30 cellular contexts compared by ENCODE assay signal in genomic region chr16:52580488-52580887, GRCh38. TPM values are rescaled to one million over a fixed set of nuclear protein-coding genes. Genes with fewer than 3 reads are reported as not detected.
DNase-seq lines count a peak whose midpoint lies in the region; ATAC-seq, FAIRE-seq and TF ChIP-seq lines count a peak whose summit lies in the region.
"Had no signal": no experiment of that assay in that cellular context is flagged by ENCODE, and none has a peak within 500 bp of the region (broad histone marks: within the 10 kb centered on the region; RNA-seq: fewer than 3 reads in every experiment).

No MANE protein-coding gene starts in this region.

- CTCF ChIA-PET in HepG2 (lab: Yijun Ruan, JAX; ENCODE audit: low intra/inter-chr PET ratio, low total read pairs) (interaction anchor here (0.9 to 2.5 kb wide), 2 partner anchors 18 to 332 kb away, joined by 3 to 11 read pairs; no protein-coding TSS in a partner anchor), OCI-LY7 (lab: Charles Lee; ENCODE audit: unreplicated experiment) (no interaction called here)

- H3K9me2 ChIP-seq in OCI-LY7 (ENCODE audit: insufficient read depth, low read length), result no peaks in the 10 kb centered on the region

- ATAC-seq in HepG2, result no peak
- ATAC-seq in right lobe of liver, result no peak
- ATAC-seq in pancreas, result peak; percentile 32 to 66 (median 55)
- ATAC-seq: GM12878 had no signal

- TF ChIP-seq RAD21 in HepG2 (CRISPR knock-in tag; IDR thresholded peaks at IDR 0.05), result no peak

- FAIRE-seq in HepG2 (lab: Jason Lieb, UNC), result no peak
- FAIRE-seq in pancreas (lab: Jason Lieb, UNC), result no peak
- FAIRE-seq: A204.1, GM12878, GM12892, GM18507 had no signal

- intact Hi-C loops in HepG2 (cut with micrococcal nuclease; ENCODE audit: unreplicated experiment) (no loop called here), right lobe of liver (cut with DNase I) (no loop called here), pancreas (cut with DNase I) (no loop called here), stomach (cut with DNase I; ENCODE audit: low total_unique reads) (no loop called here), OCI-LY7 (cut with micrococcal nuclease; ENCODE audit: unreplicated experiment) (no loop called here)

- in situ Hi-C loops in HepG2 (cut with HindIII; ENCODE audit: extremely low pct_ligation_motif_present, low pct_unique_long_range_greater_than_20kb), result loop anchor here (5.0 kb wide), 1 partner anchor 282 kb away; no protein-coding TSS in a partner anchor

- H3K36me3 ChIP-seq in HepG2 (replicated peaks in 1 of 2; ENCODE audit: control insufficient read depth in 1 of 2, insufficient read depth in 2 of 2, low read length in 2 of 2) (no peaks in the 10 kb centered on the region), right lobe of liver (no peaks in the 10 kb centered on the region), pancreas (no peaks in the 10 kb centered on the region), stomach (no peaks in the 10 kb centered on the region), OCI-LY7 (ENCODE audit: insufficient read depth, low read length) (no peaks in the 10 kb centered on the region), right atrium auricular region (no peaks in the 10 kb centered on the region)
- H3K36me3 ChIP-seq: BE2C, BLaER1 had no signal

- TF ChIP-seq POLR2A in HepG2 (IDR thresholded peaks at IDR 0.05; ENCODE audit: insufficient read depth in 1 of 2, low read depth in 2 of 2, low read length in 2 of 2) (no peak), right lobe of liver (IDR thresholded peaks at IDR 0.05) (no peak), stomach (IDR thresholded peaks at IDR 0.05) (no peak)

- H3K9ac ChIP-seq in HepG2 (ENCODE audit: insufficient read depth, low read depth, low read length), result no peak overlapping the region
- H3K9ac ChIP-seq: BLaER1 had no signal

- H3K4me3 ChIP-seq in HepG2 (replicated peaks in 1 of 3; ENCODE audit: insufficient read depth in 1 of 3, low read depth in 2 of 3, low read length in 3 of 3) (no peak overlapping the region), right lobe of liver (no peak overlapping the region), pancreas (no peak overlapping the region), stomach (no peak overlapping the region), OCI-LY7 (ENCODE audit: low read depth, low read length, poor library complexity, severe bottlenecking) (no peak overlapping the region), right atrium auricular region (no peak overlapping the region)
- H3K4me3 ChIP-seq: BLaER1, GM12878 had no signal

- TF ChIP-seq CTCF in HepG2 (CRISPR knock-in tag; IDR thresholded peaks at IDR 0.05), result no peak
- no peak for TF ChIP-seq CTCF in right lobe of liver (IDR thresholded peaks at IDR 0.05)
- TF ChIP-seq CTCF in pancreas (IDR thresholded peaks at IDR 0.05), result no peak
- no peak for TF ChIP-seq CTCF in stomach (IDR thresholded peaks at IDR 0.05)
- no peak for TF ChIP-seq CTCF in OCI-LY7 (conservative IDR thresholded peaks at IDR 0.05; ENCODE audit: low read length)
- no peak for TF ChIP-seq CTCF in right atrium auricular region (IDR thresholded peaks at IDR 0.05)

- no peak for TF ChIP-seq EP300 in HepG2 (IDR thresholded peaks at IDR 0.05; ENCODE audit: low read depth in 2 of 2, low read length in 2 of 2)
- TF ChIP-seq EP300 in HepG2 (CRISPR knock-in tag; IDR thresholded peaks at IDR 0.05; ENCODE audit: borderline replicate concordance), result no peak
- TF ChIP-seq EP300 in stomach (IDR thresholded peaks at IDR 0.05), result no peak

- POLR2A ChIA-PET in HepG2 (lab: Yijun Ruan, JAX) (no interaction called here), OCI-LY7 (lab: Charles Lee) (no interaction called here)

- H3K9me3 ChIP-seq in HepG2 (ENCODE audit: low read length) (no peaks in the 10 kb centered on the region), right lobe of liver (no peaks in the 10 kb centered on the region), pancreas (no peaks in the 10 kb centered on the region), stomach (no peaks in the 10 kb centered on the region), OCI-LY7 (ENCODE audit: low read length) (no peaks in the 10 kb centered on the region), right atrium auricular region (no peaks in the 10 kb centered on the region)
- H3K9me3 ChIP-seq: BE2C, BLaER1 had no signal

- H2AFZ ChIP-seq in HepG2 (ENCODE audit: low read length), result no peak overlapping the region
- H2AFZ ChIP-seq in OCI-LY7 (ENCODE audit: low read length), result no peak overlapping the region

- H3K4me2 ChIP-seq in HepG2 (ENCODE audit: low read depth, low read length), result no peak overlapping the region
- H3K4me2 ChIP-seq in OCI-LY7 (ENCODE audit: low read length), result no peak overlapping the region
- H3K4me2 ChIP-seq: BLaER1 had no signal

- no peak for DNase-seq in HepG2 (ENCODE audit: low spot score)
- no peak for DNase-seq in right lobe of liver
- no peak for DNase-seq in pancreas
- DNase-seq in stomach, result no peak
- no peak for DNase-seq in OCI-LY7 (ENCODE audit: low spot score)
- DNase-seq in right atrium auricular region (ENCODE audit: low spot score), result no peak
- DNase-seq: 8988T; ACHN; BE2C; C1 segment of cervical spinal cord; CD4-positive, alpha-beta memory T cell; CD4-positive, CD25-positive, alpha-beta regulatory T cell; CD8-positive, alpha-beta memory T cell; COR-L47; DMS 273 treated with DMSO at 0.1 percent for 48 hours; DMS153; DMS53; DMS79; DND-41; EL; GDM1 had no signal

- H3K27me3 ChIP-seq in HepG2 (ENCODE audit: control insufficient read depth in 1 of 2, insufficient read depth in 2 of 2, low read length in 2 of 2) (no peaks in the 10 kb centered on the region), right lobe of liver (no peaks in the 10 kb centered on the region), pancreas (no peaks in the 10 kb centered on the region), stomach (no peaks in the 10 kb centered on the region), right atrium auricular region (no peaks in the 10 kb centered on the region)
- H3K27me3 ChIP-seq: BE2C, BLaER1 had no signal

- H3K4me1 ChIP-seq in HepG2 (ENCODE audit: insufficient read depth, low read length) (peaks cover 70% of the 10 kb centered on the region), right lobe of liver (peaks cover 0 to 15% (median 7%) of the 10 kb centered on the region in 4 donors), pancreas (peaks cover 18 to 37% (median 34%) of the 10 kb centered on the region in 3 donors), stomach (peaks cover 10 to 21% (median 14%) of the 10 kb centered on the region in 4 donors), OCI-LY7 (ENCODE audit: insufficient read depth, low read length, poor library complexity, severe bottlenecking) (peaks cover 17% of the 10 kb centered on the region), right atrium auricular region (no peaks in the 10 kb centered on the region)
- H3K4me1 ChIP-seq: BE2C had no signal

- H4K20me1 ChIP-seq in HepG2 (ENCODE audit: insufficient read depth, low read length), result no peaks in the 10 kb centered on the region
- no peaks in the 10 kb centered on the region for H4K20me1 ChIP-seq in OCI-LY7 (ENCODE audit: insufficient read depth, low read length)
- H4K20me1 ChIP-seq: BLaER1 had no signal

- WGBS in HepG2 (ENCODE audit: low lambda C conversion rate), result 69% methylated on average over 3 of the region's 3 CpGs
- WGBS in right lobe of liver (ENCODE audit: insufficient coverage, low coverage, low lambda C conversion rate, missing lambda C conversion rate), result 59% methylated on average over 3 of the region's 3 CpGs
- WGBS in pancreas, 2 donors, result 33% methylated on average over 3 of the region's 3 CpGs
- 34 to 63% (median 53%) methylated on average over 3 of the region's 3 CpGs for WGBS in stomach, 5 donors

- H3K79me2 ChIP-seq in HepG2 (ENCODE audit: insufficient read depth, low read length), result no peaks in the 10 kb centered on the region
- H3K79me2 ChIP-seq in OCI-LY7 (ENCODE audit: insufficient read depth, low read depth, low read length), result no peaks in the 10 kb centered on the region

- no TSS peak for BruUV-seq in HepG2 (replicated peaks; lab: Mats Ljungman, UMichigan)
- BruUV-seq in OCI-LY7 (replicated peaks; lab: Mats Ljungman, UMichigan), result no TSS peak

- H3K27ac ChIP-seq in HepG2 (ENCODE audit: extremely low read length, insufficient read depth, low read length) (no peak overlapping the region), right lobe of liver (no peak overlapping the region), pancreas (peak overlapping the region in 1 of 4 donors; percentile 34), stomach (peak overlapping the region in 4 of 5 donors; percentile 61 to 86 (median 78)), OCI-LY7 (ENCODE audit: low read depth, low read length, poor library complexity, severe bottlenecking) (no peak overlapping the region), right atrium auricular region (no peak overlapping the region)
- H3K27ac ChIP-seq: BLaER1 had no signal

RNA-seq across cellular contexts. Expression of gene TOX3, which starts 33.5 kb away (rescaled TPM):
- total RNA-seq in HepG2 (2016; rRNA removed; fragmentation: Illumina TruSeq; extraction: Trizol), result 12.1 and 14.5 TPM in 2 replicates
- 19.7 and 21.7 TPM in 2 replicates for total RNA-seq in HepG2 (2016; cell fraction: cytosol; rRNA removed; fragmentation: Illumina TruSeq; extraction: Trizol; ENCODE audit: low read depth)
- total RNA-seq in HepG2 (2016; cell fraction: insoluble cytoplasmic fraction; rRNA removed; fragmentation: Illumina TruSeq; extraction: Trizol), result 11.6 and 15.0 TPM in 2 replicates
- total RNA-seq in HepG2 (2016; cell fraction: membrane; rRNA removed; fragmentation: Illumina TruSeq; extraction: Trizol), result 14.2 and 14.5 TPM in 2 replicates
- 17.7 and 24.3 TPM in 2 replicates for total RNA-seq in HepG2 (2016; cell fraction: nucleus; rRNA removed; fragmentation: Illumina TruSeq; extraction: Trizol)
- polyA plus RNA-seq in HepG2 (2011; rRNA removed), result 95.6 and 98.6 TPM in 2 replicates
- polyA plus RNA-seq in HepG2 (2011; cell fraction: cytosol; rRNA removed), result 53.0 and 61.5 TPM in 2 replicates
- polyA plus RNA-seq in HepG2 (2011; cell fraction: nucleus; rRNA removed), result 59.3 and 60.8 TPM in 2 replicates
- 60.3 and 93.0 TPM in 2 replicates for polyA plus RNA-seq in HepG2 (2012)
- 4.5 and 4.7 TPM in 2 replicates for polyA plus RNA-seq in HepG2 (2016; cell fraction: cytosol; fragmentation: Illumina TruSeq; extraction: Trizol; ENCODE audit: low read depth)
- polyA plus RNA-seq in HepG2 (2016; cell fraction: insoluble cytoplasmic fraction; fragmentation: Illumina TruSeq; extraction: Trizol; ENCODE audit: low read depth), result 36.1 and 46.4 TPM in 2 replicates
- polyA plus RNA-seq in HepG2 (2016; cell fraction: membrane; fragmentation: Illumina TruSeq; extraction: Trizol; ENCODE audit: low read depth), result 16.2 and 16.6 TPM in 2 replicates
- polyA plus RNA-seq in HepG2 (2016; cell fraction: nucleus; fragmentation: Illumina TruSeq; extraction: Trizol; ENCODE audit: insufficient read depth, low read depth), result 26.4 and 30.3 TPM in 2 replicates
- 0.42 and 283 TPM in 2 replicates for polyA minus RNA-seq in HepG2 (2011; rRNA and poly(A)+ RNA removed; ENCODE audit: low replicate concordance)
- 65.9 and 72.3 TPM in 2 replicates for polyA minus RNA-seq in HepG2 (2011; cell fraction: cytosol; rRNA and poly(A)+ RNA removed)
- 122 and 148 TPM in 2 replicates for polyA minus RNA-seq in HepG2 (2011; cell fraction: nucleus; rRNA and poly(A)+ RNA removed)
- 1 to 10 TPM in 5 of 6 experiments, under 1 TPM in 1; 0.92 to 5.8 (median 3.6) TPM for total RNA-seq in right lobe of liver
- total RNA-seq in pancreas, result 1 to 10 TPM; 3.2 to 6.1 (median 4.2) TPM
- 1 to 10 TPM; 1.1 to 4.6 TPM for polyA plus RNA-seq in pancreas
- 100 to 1,000 TPM in 1 of 5 donors, 10 to 100 TPM in 2, 1 to 10 TPM in 2; 7.2 to 169 (median 14.2) TPM for total RNA-seq in stomach
- polyA plus RNA-seq in stomach, result 10 to 100 TPM in 1 of 3 donors, 1 to 10 TPM in 2; 6.4 to 12.4 (median 9.8) TPM
- total RNA-seq in OCI-LY7 (2014; rRNA removed; shearing (Covaris generic)), result not detected in 2 replicates
- total RNA-seq in OCI-LY7 (2022), result not detected in 2 replicates
- not detected for total RNA-seq in right atrium auricular region
- total RNA-seq: CD4-positive, alpha-beta memory T cell; CD4-positive, CD25-positive, alpha-beta regulatory T cell; CD8-positive, alpha-beta memory T cell; Daoy; G401; GM12878 had no signal
- polyA plus RNA-seq: AG04450; CD14-positive monocyte; CD4-positive, CD25-positive, alpha-beta regulatory T cell; CD8-positive, alpha-beta memory T cell; GM12878 had no signal

Comparison
In these comparisons a context has a peak if more than half of its experiments do, and no peak if none do; other contexts are left out.
1. ATAC-seq: peak in pancreas (4 of 4); none in HepG2 (single experiment) and right lobe of liver (0 of 4).
2. H3K27ac ChIP-seq: peak in stomach (4 of 5); none in HepG2 (single experiment), right lobe of liver (0 of 3), OCI-LY7 (single experiment) and right atrium auricular region (0 of 2).